In the genomic region with DNA sequence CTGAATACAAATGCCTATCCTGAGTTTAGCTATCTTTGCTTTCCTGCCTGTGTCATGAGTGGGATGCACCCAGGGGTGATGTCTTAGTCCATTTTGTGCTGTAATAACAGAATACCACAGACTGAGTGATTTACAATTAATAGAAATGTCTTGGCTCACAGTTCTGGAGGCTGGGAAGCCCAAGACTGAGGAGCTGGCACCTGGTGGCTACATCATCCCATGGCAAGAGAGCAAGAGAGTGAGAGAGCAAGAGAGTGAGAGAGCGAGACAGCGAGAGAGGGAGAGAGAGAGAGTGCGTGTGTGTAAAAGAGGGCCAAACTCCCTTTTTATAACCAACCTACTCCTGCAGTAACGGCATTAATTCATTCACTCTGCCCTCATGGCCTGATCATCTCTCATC, we compare ENCODE assay signal across 1 cellular context.
TF ChIP-seq lines count a peak whose summit lies in the region.

No MANE protein-coding gene starts in this region.

TF ChIP-seq in H1, 55 proteins besides CTCF, POLR2A, EP300 and RAD21:
- TF ChIP-seq RNF2 (IDR thresholded peaks at IDR 0.05; ENCODE audit: borderline replicate concordance, low read depth, low read length, missing control alignments, poor library complexity, severe bottlenecking) (no peak), GTF2F1 (IDR thresholded peaks at IDR 0.05; ENCODE audit: borderline replicate concordance, low read depth, low read length) (no peak), HDAC6 (IDR thresholded peaks at IDR 0.05; ENCODE audit: low read depth, low read length) (no peak), SIRT6 (IDR thresholded peaks at IDR 0.05; ENCODE audit: low read length) (no peak), NRF1 (IDR thresholded peaks at IDR 0.05; ENCODE audit: low read depth, low read length) (no peak), YY1 (IDR thresholded peaks at IDR 0.05; ENCODE audit: low read depth, low read length) (no peak), CHD2 (IDR thresholded peaks at IDR 0.05; ENCODE audit: low read length) (no peak), KDM4A (IDR thresholded peaks at IDR 0.05; ENCODE audit: low read depth, low read length, severe bottlenecking) (no peak), POU5F1 (IDR thresholded peaks at IDR 0.05; ENCODE audit: low read depth, low read length) (no peak), SP2 (IDR thresholded peaks at IDR 0.05; ENCODE audit: low read length) (no peak), TAF1 (IDR thresholded peaks at IDR 0.05; ENCODE audit: low read depth, low read length) (no peak), CBX5 (IDR thresholded peaks at IDR 0.05; ENCODE audit: low read depth, low read length) (no peak)
- TF ChIP-seq, protein P1, sequence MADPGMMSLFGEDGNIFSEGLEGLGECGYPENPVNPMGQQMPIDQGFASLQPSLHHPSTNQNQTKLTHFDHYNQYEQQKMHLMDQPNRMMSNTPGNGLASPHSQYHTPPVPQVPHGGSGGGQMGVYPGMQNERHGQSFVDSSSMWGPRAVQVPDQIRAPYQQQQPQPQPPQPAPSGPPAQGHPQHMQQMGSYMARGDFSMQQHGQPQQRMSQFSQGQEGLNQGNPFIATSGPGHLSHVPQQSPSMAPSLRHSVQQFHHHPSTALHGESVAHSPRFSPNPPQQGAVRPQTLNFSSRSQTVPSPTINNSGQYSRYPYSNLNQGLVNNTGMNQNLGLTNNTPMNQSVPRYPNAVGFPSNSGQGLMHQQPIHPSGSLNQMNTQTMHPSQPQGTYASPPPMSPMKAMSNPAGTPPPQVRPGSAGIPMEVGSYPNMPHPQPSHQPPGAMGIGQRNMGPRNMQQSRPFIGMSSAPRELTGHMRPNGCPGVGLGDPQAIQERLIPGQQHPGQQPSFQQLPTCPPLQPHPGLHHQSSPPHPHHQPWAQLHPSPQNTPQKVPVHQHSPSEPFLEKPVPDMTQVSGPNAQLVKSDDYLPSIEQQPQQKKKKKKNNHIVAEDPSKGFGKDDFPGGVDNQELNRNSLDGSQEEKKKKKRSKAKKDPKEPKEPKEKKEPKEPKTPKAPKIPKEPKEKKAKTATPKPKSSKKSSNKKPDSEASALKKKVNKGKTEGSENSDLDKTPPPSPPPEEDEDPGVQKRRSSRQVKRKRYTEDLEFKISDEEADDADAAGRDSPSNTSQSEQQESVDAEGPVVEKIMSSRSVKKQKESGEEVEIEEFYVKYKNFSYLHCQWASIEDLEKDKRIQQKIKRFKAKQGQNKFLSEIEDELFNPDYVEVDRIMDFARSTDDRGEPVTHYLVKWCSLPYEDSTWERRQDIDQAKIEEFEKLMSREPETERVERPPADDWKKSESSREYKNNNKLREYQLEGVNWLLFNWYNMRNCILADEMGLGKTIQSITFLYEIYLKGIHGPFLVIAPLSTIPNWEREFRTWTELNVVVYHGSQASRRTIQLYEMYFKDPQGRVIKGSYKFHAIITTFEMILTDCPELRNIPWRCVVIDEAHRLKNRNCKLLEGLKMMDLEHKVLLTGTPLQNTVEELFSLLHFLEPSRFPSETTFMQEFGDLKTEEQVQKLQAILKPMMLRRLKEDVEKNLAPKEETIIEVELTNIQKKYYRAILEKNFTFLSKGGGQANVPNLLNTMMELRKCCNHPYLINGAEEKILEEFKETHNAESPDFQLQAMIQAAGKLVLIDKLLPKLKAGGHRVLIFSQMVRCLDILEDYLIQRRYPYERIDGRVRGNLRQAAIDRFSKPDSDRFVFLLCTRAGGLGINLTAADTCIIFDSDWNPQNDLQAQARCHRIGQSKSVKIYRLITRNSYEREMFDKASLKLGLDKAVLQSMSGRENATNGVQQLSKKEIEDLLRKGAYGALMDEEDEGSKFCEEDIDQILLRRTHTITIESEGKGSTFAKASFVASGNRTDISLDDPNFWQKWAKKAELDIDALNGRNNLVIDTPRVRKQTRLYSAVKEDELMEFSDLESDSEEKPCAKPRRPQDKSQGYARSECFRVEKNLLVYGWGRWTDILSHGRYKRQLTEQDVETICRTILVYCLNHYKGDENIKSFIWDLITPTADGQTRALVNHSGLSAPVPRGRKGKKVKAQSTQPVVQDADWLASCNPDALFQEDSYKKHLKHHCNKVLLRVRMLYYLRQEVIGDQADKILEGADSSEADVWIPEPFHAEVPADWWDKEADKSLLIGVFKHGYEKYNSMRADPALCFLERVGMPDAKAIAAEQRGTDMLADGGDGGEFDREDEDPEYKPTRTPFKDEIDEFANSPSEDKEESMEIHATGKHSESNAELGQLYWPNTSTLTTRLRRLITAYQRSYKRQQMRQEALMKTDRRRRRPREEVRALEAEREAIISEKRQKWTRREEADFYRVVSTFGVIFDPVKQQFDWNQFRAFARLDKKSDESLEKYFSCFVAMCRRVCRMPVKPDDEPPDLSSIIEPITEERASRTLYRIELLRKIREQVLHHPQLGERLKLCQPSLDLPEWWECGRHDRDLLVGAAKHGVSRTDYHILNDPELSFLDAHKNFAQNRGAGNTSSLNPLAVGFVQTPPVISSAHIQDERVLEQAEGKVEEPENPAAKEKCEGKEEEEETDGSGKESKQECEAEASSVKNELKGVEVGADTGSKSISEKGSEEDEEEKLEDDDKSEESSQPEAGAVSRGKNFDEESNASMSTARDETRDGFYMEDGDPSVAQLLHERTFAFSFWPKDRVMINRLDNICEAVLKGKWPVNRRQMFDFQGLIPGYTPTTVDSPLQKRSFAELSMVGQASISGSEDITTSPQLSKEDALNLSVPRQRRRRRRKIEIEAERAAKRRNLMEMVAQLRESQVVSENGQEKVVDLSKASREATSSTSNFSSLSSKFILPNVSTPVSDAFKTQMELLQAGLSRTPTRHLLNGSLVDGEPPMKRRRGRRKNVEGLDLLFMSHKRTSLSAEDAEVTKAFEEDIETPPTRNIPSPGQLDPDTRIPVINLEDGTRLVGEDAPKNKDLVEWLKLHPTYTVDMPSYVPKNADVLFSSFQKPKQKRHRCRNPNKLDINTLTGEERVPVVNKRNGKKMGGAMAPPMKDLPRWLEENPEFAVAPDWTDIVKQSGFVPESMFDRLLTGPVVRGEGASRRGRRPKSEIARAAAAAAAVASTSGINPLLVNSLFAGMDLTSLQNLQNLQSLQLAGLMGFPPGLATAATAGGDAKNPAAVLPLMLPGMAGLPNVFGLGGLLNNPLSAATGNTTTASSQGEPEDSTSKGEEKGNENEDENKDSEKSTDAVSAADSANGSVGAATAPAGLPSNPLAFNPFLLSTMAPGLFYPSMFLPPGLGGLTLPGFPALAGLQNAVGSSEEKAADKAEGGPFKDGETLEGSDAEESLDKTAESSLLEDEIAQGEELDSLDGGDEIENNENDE (IDR thresholded peaks at IDR 0.05; ENCODE audit: insufficient replicate concordance, low read length), result no peak
